In genomic region chr1:91546301-91546581, GRCh38 we compare ENCODE assay signal across 22 cellular contexts. TPM values are rescaled to one million over a fixed set of nuclear protein-coding genes. Genes with fewer than 3 reads are reported as not detected.
DNase-seq lines count a peak whose midpoint lies in the region; ATAC-seq and TF ChIP-seq lines count a peak whose summit lies in the region.
"Had no signal": no experiment of that assay in that cellular context is flagged by ENCODE, and none has a peak within 500 bp of the region (broad histone marks: within the 10 kb centered on the region; RNA-seq: fewer than 3 reads in every experiment).

No MANE protein-coding gene starts in this region.

- TF ChIP-seq EP300 in SK-N-SH (IDR thresholded peaks at IDR 0.05; ENCODE audit: borderline replicate concordance in 1 of 2, low read depth in 1 of 2, low read length in 1 of 2) = no peak

- CTCF ChIA-PET in SK-N-SH (lab: Yijun Ruan, JAX) = interaction anchor here (0.9 to 1.1 kb wide), 2 partner anchors 11 to 17 kb away, joined by 3 read pairs; no protein-coding TSS in a partner anchor

- peaks cover 94 to 95% of the 10 kb centered on the region in 2 donors for H3K4me1 Mint-ChIP-seq in natural killer cell

- 0 out of 2 replicates have a peak overlapping the region, but pooled peaks have one; percentile 11 for H3K4me2 ChIP-seq in SK-N-SH

- H4K20me1 ChIP-seq in SK-N-SH (ENCODE audit: insufficient read depth) = no peaks in the 10 kb centered on the region

- H3K27ac Mint-ChIP-seq in natural killer cell = peak overlapping the region; percentile 83 to 99

- no peak overlapping the region for H3K9ac ChIP-seq in SK-N-SH
- H3K9ac ChIP-seq: GM23248 had no signal

- H3K4me3 ChIP-seq in SK-N-SH (ENCODE audit: low read depth in 2 of 2, low read length in 1 of 2) (peak overlapping the region in 1 of 2 experiments; percentile 27; a peak in 1 of 4 replicates), testis (peak overlapping the region; percentile 5 to 15)
- H3K4me3 ChIP-seq: GM23248, Peyer's patch had no signal

- 12% methylated on average over 13 of the region's 18 CpGs for WGBS in SK-N-SH (ENCODE audit: low lambda C conversion rate)
- WGBS in testis, 2 donors = 67 to 79% methylated on average over 13 to 18 of the region's 18 CpGs

- H3K27me3 Mint-ChIP-seq in natural killer cell (ENCODE audit: low read depth in 2 of 2) = no peaks in the 10 kb centered on the region

- intact Hi-C loops in natural killer cell (cut with micrococcal nuclease) = loop anchor here (5.0 kb wide), 1 partner anchor 34 kb away; no protein-coding TSS in a partner anchor
- intact Hi-C loops in testis (cut with DNase I; ENCODE audit: low total_unique reads) = no loop called here

- H3K9me3 ChIP-seq in SK-N-SH = no peaks in the 10 kb centered on the region
- H3K9me3 ChIP-seq in testis = no peaks in the 10 kb centered on the region
- H3K9me3 ChIP-seq: Peyer's patch had no signal

- H3K4me3 Mint-ChIP-seq in natural killer cell = peak overlapping the region; percentile 86

- H3K79me2 ChIP-seq in SK-N-SH (ENCODE audit: insufficient read depth) = no peaks in the 10 kb centered on the region

- POLR2A ChIA-PET in SK-N-SH (lab: Yijun Ruan, JAX) = no interaction called here

- no peak for TF ChIP-seq POLR2A in testis (IDR thresholded peaks at IDR 0.05)

- no peaks in the 10 kb centered on the region for H3K9me2 ChIP-seq in SK-N-SH

- H3K36me3 Mint-ChIP-seq in natural killer cell = no peaks in the 10 kb centered on the region
- H3K36me3 Mint-ChIP-seq: CD4-positive, alpha-beta memory T cell had no signal

- H2AFZ ChIP-seq in SK-N-SH (ENCODE audit: low read depth) = no peak overlapping the region
- H2AFZ ChIP-seq: GM23248 had no signal

- DNase-seq in HuH-7 (ENCODE audit: low spot score) = peak; percentile 51
- peak; percentile 68 for DNase-seq in SK-N-SH
- no peak for DNase-seq in natural killer cell
- peak; percentile 37 for DNase-seq in testis
- DNase-seq in D341Med (ENCODE audit: low spot score) = no peak
- DNase-seq: C1 segment of cervical spinal cord; CD4-positive, alpha-beta memory T cell; DMS79 treated with DMSO at 0.1 percent for 48 hours; GF-D8; GM23248; HCEC 1CT; Karpas-422; NCI-H1092; NCI-H1417 treated with DMSO at 0.1 percent for 48 hours; NCI-H1694 treated with DMSO at 0.1 percent for 48 hours; NCI-H226; NCI-H510A treated with DMSO at 0.1 percent for 48 hours; Peyer's patch; SHP77 treated with DMSO at 0.1 percent for 48 hours; SW 1271 had no signal

- H3K36me3 ChIP-seq in SK-N-SH (replicated peaks in 1 of 2; ENCODE audit: control insufficient read depth in 1 of 2, insufficient read depth in 2 of 2, low read length in 1 of 2) (no peaks in the 10 kb centered on the region), testis (ENCODE audit: low read depth, missing control alignments) (no peaks in the 10 kb centered on the region)
- H3K36me3 ChIP-seq: Peyer's patch had no signal

- H3K9me3 Mint-ChIP-seq in natural killer cell = no peaks in the 10 kb centered on the region

- TF ChIP-seq CTCF in SK-N-SH (IDR thresholded peaks at IDR 0.05) (no peak), natural killer cell (IDR thresholded peaks at IDR 0.05) (no peak), testis (IDR thresholded peaks at IDR 0.05) (no peak)

- H3K4me1 ChIP-seq in SK-N-SH (ENCODE audit: control insufficient read depth in 1 of 2, insufficient read depth in 2 of 2, low read depth in 1 of 2, low read length in 1 of 2) = peaks cover 0 to 11% of the 10 kb centered on the region in 2 experiments; a peak in 1 of 4 replicates
- no peaks in the 10 kb centered on the region for H3K4me1 ChIP-seq in testis
- H3K4me1 ChIP-seq: Peyer's patch had no signal

- no peaks in the 10 kb centered on the region for H3F3A ChIP-seq in SK-N-SH (replicated peaks; ENCODE audit: insufficient read depth)

- no peak for TF ChIP-seq RAD21 in SK-N-SH (IDR thresholded peaks at IDR 0.05; ENCODE audit: low read length)

- H3K27ac ChIP-seq in SK-N-SH (ENCODE audit: low read depth in 2 of 2, low read length in 1 of 2) = no peak overlapping the region
- H3K27ac ChIP-seq in testis = no peak overlapping the region
- H3K27ac ChIP-seq: GM23248, Peyer's patch had no signal

- peaks cover 23% of the 10 kb centered on the region for H3K27me3 ChIP-seq in SK-N-SH (ENCODE audit: insufficient read depth)
- H3K27me3 ChIP-seq in testis = no peaks in the 10 kb centered on the region
- H3K27me3 ChIP-seq: Peyer's patch had no signal

- ATAC-seq in natural killer cell (no peak), GM21825 (IDR thresholded peaks at IDR 0.05; ENCODE audit: unreplicated experiment) (no peak), esophagus mucosa (no peak)

TF ChIP-seq in SK-N-SH, 30 proteins besides CTCF, POLR2A, EP300 and RAD21:
- TF ChIP-seq USF1 (IDR thresholded peaks at IDR 0.05; ENCODE audit: borderline replicate concordance, low read depth) (peak; percentile 73; the same call in 1 of the 2 replicates), YY1 (IDR thresholded peaks at IDR 0.05; ENCODE audit: low read depth) (no peak), MAX (IDR thresholded peaks at IDR 0.05; ENCODE audit: low read depth) (peak; percentile 34; the same call in 1 of the 2 replicates), MEF2A (IDR thresholded peaks at IDR 0.05; ENCODE audit: borderline replicate concordance, low read depth) (no peak), ZBTB33 (IDR thresholded peaks at IDR 0.05; ENCODE audit: borderline replicate concordance, low read depth) (no peak)

RNA-seq across cellular contexts. Expression of gene CDC7, which starts 45.6 kb away (rescaled TPM):
- polyA plus RNA-seq in SK-N-SH (2012; rRNA removed) = 2.6 TPM in 2 replicates
- polyA plus RNA-seq in SK-N-SH (2012; cell fraction: cytosol; rRNA removed) = 3.0 and 3.6 TPM in 2 replicates
- 4.1 and 7.0 TPM in 2 replicates for polyA plus RNA-seq in SK-N-SH (2012; cell fraction: nucleus; rRNA removed)
- 10 to 100 TPM in 1 of 3 donors, 1 to 10 TPM in 2; 7.2 to 11.4 (median 7.9) TPM for total RNA-seq in natural killer cell
- total RNA-seq in testis = 10 to 100 TPM; 15.5 to 22.4 TPM
- 24.2 TPM for polyA plus RNA-seq in testis (ENCODE audit: insufficient read depth, low read depth, low replicate concordance)
- 4.2 TPM for total RNA-seq in esophagus mucosa

Comparison
In these comparisons a context has a peak if more than half of its experiments do, and no peak if none do; other contexts are left out.
1. DNase-seq: peak in HuH-7 (single experiment), SK-N-SH (single experiment) and testis (single experiment); none in natural killer cell (single experiment) and D341Med (single experiment).